13 cellular contexts compared by ENCODE assay signal in the genomic region with DNA sequence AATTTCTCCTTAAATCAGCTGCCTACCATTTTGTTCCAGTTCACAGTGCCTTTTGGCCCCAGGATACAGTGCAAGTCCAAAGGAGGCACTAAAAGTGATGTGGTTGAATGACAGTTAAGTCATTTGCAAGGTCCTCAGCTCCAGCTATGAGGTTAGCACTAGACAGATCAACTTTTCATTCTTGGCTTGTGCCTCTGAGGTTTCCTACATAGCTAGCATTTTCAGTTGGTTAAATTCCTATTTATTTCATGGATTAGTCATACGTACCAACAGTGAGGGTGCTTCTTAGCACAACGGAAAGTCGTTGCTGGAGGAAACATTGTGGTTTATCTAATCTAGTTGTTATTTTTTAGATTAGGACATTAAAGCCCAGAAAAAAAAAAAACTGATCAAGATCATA. TPM values are rescaled to one million over a fixed set of nuclear protein-coding genes. Genes with fewer than 3 reads are reported as not detected.
DNase-seq lines count a peak whose midpoint lies in the region; ATAC-seq and TF ChIP-seq lines count a peak whose summit lies in the region.
"Had no signal": no experiment of that assay in that cellular context is flagged by ENCODE, and none has a peak within 500 bp of the region (broad histone marks: within the 10 kb centered on the region; RNA-seq: fewer than 3 reads in every experiment).

No MANE protein-coding gene starts in this region.

- H3K4me3 Mint-ChIP-seq in activated T-helper 17 cell treated with anti-CD3 and anti-CD28 coated beads, Interleukin-2, amount 50 U/mL, for 72 hours = no peak overlapping the region

- peaks cover 5% of the 10 kb centered on the region for H3K9me3 Mint-ChIP-seq in activated T-helper 17 cell treated with anti-CD3 and anti-CD28 coated beads, Interleukin-2, amount 50 U/mL, for 72 hours

- no peak overlapping the region for H3K4me3 ChIP-seq in dorsolateral prefrontal cortex
- H3K4me3 ChIP-seq: Peyer's patch had no signal

- intact Hi-C loops in dorsolateral prefrontal cortex (cut with DNase I) = no loop called here

- no peak for TF ChIP-seq CTCF in dorsolateral prefrontal cortex (IDR thresholded peaks at IDR 0.05 in 54 of 56, conservative IDR thresholded peaks at IDR 0.05 in 2 of 56; ENCODE audit: low read depth in 1 of 56, partially characterized antibody in 56 of 56)

- no peak overlapping the region for H3K27ac Mint-ChIP-seq in activated T-helper 17 cell treated with anti-CD3 and anti-CD28 coated beads, Interleukin-2, amount 50 U/mL, for 72 hours

- H3K27me3 Mint-ChIP-seq in activated T-helper 17 cell treated with anti-CD3 and anti-CD28 coated beads, Interleukin-2, amount 50 U/mL, for 72 hours = peaks cover 5% of the 10 kb centered on the region

- H3K27ac ChIP-seq in dorsolateral prefrontal cortex = no peak overlapping the region
- H3K27ac ChIP-seq: Peyer's patch had no signal

- peak; percentile 82 for ATAC-seq in activated T-helper 17 cell treated with anti-CD3 and anti-CD28 coated beads, Interleukin-2, amount 50 U/mL, for 72 hours (replicated peaks)
- ATAC-seq in GM21526 (IDR thresholded peaks at IDR 0.05; ENCODE audit: low FRiP score, unreplicated experiment) = no peak

- peaks cover 4% of the 10 kb centered on the region for H3K4me1 Mint-ChIP-seq in activated T-helper 17 cell treated with anti-CD3 and anti-CD28 coated beads, Interleukin-2, amount 50 U/mL, for 72 hours

- H3K27me3 ChIP-seq in dorsolateral prefrontal cortex = peaks cover 0 to 5% (median 0%) of the 10 kb centered on the region in 45 donors
- H3K27me3 ChIP-seq: Peyer's patch had no signal

- no peaks in the 10 kb centered on the region for H3K36me3 Mint-ChIP-seq in activated T-helper 17 cell treated with anti-CD3 and anti-CD28 coated beads, Interleukin-2, amount 50 U/mL, for 72 hours (ENCODE audit: low read depth)

- DNase-seq in AG08396 (ENCODE audit: low spot score) (peak; percentile 66), HS-5 (ENCODE audit: low read depth) (peak; percentile 69), kidney tubule cell (ENCODE audit: low spot score) (peak; percentile 83), NAMALWA (ENCODE audit: low spot score) (no peak), T-helper 9 cell (no peak), dorsolateral prefrontal cortex (no peak)
- DNase-seq: activated effector memory CD4-positive, alpha-beta T cell treated with anti-CD3 and anti-CD28 coated beads, Interleukin-2, amount 50 U/mL, for 16 hours; NCI-H2107; Peyer's patch; stimulated activated CD4-positive, alpha-beta T cell treated with anti-CD3 and anti-CD28 coated beads, Interleukin-15, amount 100 ng/mL, for 24 hours; stimulated activated naive CD4-positive, alpha-beta T cell had no signal

RNA-seq across cellular contexts. Expression of a gene that starts 59.3 kb away (rescaled TPM):
- total RNA-seq in activated T-helper 17 cell treated with anti-CD3 and anti-CD28 coated beads, Interleukin-2, amount 50 U/mL, for 72 hours = 10 to 100 TPM; 40.9 to 53.0 TPM
- 10 to 100 TPM; 39.5 to 83.5 (median 61.4) TPM for total RNA-seq in dorsolateral prefrontal cortex

Comparison
In these comparisons a context has a peak if more than half of its experiments do, and no peak if none do; other contexts are left out.
1. DNase-seq: peak in AG08396 (single experiment), HS-5 (single experiment) and kidney tubule cell (single experiment); none in NAMALWA (single experiment), T-helper 9 cell (single experiment) and dorsolateral prefrontal cortex (0 of 10).